13 cellular contexts compared by ENCODE assay signal in the genomic region with DNA sequence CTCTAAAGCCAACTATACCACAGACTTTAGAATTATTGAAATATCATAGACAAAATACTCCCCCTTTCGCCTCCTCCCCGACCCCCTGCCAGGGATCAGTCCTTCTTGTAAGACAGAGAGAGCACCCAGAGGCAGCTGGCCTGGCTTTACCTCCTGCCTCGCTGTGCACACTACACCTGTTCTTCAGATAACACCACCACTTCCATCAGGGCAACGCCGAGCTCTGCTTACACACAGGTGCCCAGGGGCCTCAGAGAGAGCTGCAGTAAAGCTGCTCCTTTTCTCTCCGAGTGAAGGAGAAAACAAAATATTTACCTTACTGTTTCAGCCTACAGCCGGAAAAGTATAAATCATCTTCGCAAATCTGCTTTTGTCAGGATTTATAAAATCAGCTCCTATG.
A peak's percentile ranks its signal among the peaks of the same experiment; 100 is the strongest.
DNase-seq lines count a peak whose midpoint lies in the region; ATAC-seq, FAIRE-seq and TF ChIP-seq lines count a peak whose summit lies in the region.
"Had no signal": no experiment of that assay in that cellular context is flagged by ENCODE, and none has a peak within 500 bp of the region (broad histone marks: within the 10 kb centered on the region; RNA-seq: fewer than 3 reads in every experiment).

No MANE protein-coding gene starts in this region.

- H3K36me3 Mint-ChIP-seq in IgD-negative memory B cell: peaks cover 14% of the 10 kb centered on the region

- H3K4me2 ChIP-seq in BLaER1 (peak overlapping the region; percentile 78), PC-3 (ENCODE audit: low read length) (no peak overlapping the region)
- H3K4me2 ChIP-seq: GM23338, SK-N-SH had no signal

- FAIRE-seq in RCC 7860 (lab: Jason Lieb, UNC): no peak

- intact Hi-C loops in upper lobe of right lung (cut with DNase I): no loop called here
- intact Hi-C loops in PC-3 (cut with micrococcal nuclease): no loop called here

- H3F3A ChIP-seq in PC-3 (ENCODE audit: low read length, unreplicated experiment): no peaks in the 10 kb centered on the region

- no peaks in the 10 kb centered on the region for H3K9me3 Mint-ChIP-seq in IgD-negative memory B cell
- H3K9me3 Mint-ChIP-seq: GM23338 had no signal

- peak; percentile 32 for DNase-seq in NCI-H748 treated with DMSO at 0.1 percent for 48 hours (lab: John Stamatoyannopoulos, UW)
- no peak for DNase-seq in RCC 7860 (ENCODE audit: low spot score)
- no peak for DNase-seq in upper lobe of right lung
- DNase-seq in PC-3: no peak
- DNase-seq: aorta; mesenchymal stem cell; SK-N-SH; stimulated activated CD4-positive, alpha-beta T cell treated with anti-CD3 and anti-CD28 coated beads, Interleukin-2, amount 100 ng/mL, for 24 hours had no signal

- H3K27me3 Mint-ChIP-seq in IgD-negative memory B cell: no peaks in the 10 kb centered on the region

- H4K20me1 ChIP-seq in BLaER1 (peaks cover 84% of the 10 kb centered on the region), PC-3 (ENCODE audit: low read length) (0 out of 2 replicates have a peak, but pooled peaks cover 3% of the 10 kb centered on the region)

- no peak for ATAC-seq in GM21529 (IDR thresholded peaks at IDR 0.05; ENCODE audit: unreplicated experiment)
- no peak for ATAC-seq in upper lobe of right lung
- no peak for ATAC-seq in PC-3
- ATAC-seq: GM23338 had no signal

- CTCF ChIA-PET in PC-3 (lab: Charles Lee): no interaction called here

- H3K27ac ChIP-seq in BLaER1: no peak overlapping the region
- H3K27ac ChIP-seq in mucosa of rectum (ENCODE audit: low read depth in 2 of 2, low read length in 2 of 2): peak overlapping the region; percentile 31 to 33
- H3K27ac ChIP-seq in upper lobe of right lung: no peak overlapping the region
- no peak overlapping the region for H3K27ac ChIP-seq in PC-3 (ENCODE audit: low read length)

- POLR2A ChIA-PET in PC-3 (lab: Charles Lee; ENCODE audit: unreplicated experiment): no interaction called here

- H3K9ac ChIP-seq in BLaER1 (0 out of 2 replicates have a peak overlapping the region, but pooled peaks have one; percentile 17), mucosa of rectum (ENCODE audit: low read depth in 1 of 2, low read length in 2 of 2) (no peak overlapping the region), PC-3 (ENCODE audit: low read length) (no peak overlapping the region)
- H3K9ac ChIP-seq: SK-N-SH had no signal

- no TSS peak for BruUV-seq in PC-3 (replicated peaks; lab: Mats Ljungman, UMichigan)

- peaks cover 98% of the 10 kb centered on the region for H3K79me2 ChIP-seq in PC-3 (ENCODE audit: low read length)

- H3K36me3 ChIP-seq in BLaER1 (peaks cover 39% of the 10 kb centered on the region), mucosa of rectum (ENCODE audit: control insufficient read depth in 2 of 2, insufficient read depth in 2 of 2, low read length in 2 of 2) (peaks cover 2 to 8% of the 10 kb centered on the region in 2 donors), upper lobe of right lung (peaks cover 7% of the 10 kb centered on the region), PC-3 (ENCODE audit: low read depth, low read length) (peaks cover 61% of the 10 kb centered on the region)

- TF ChIP-seq CTCF in upper lobe of right lung (IDR thresholded peaks at IDR 0.05) (no peak), PC-3 (conservative IDR thresholded peaks at IDR 0.05; ENCODE audit: low read depth, low read length) (no peak)

- peak overlapping the region in 2 of 4 donors; percentile 39 to 82 for H3K4me3 Mint-ChIP-seq in IgD-negative memory B cell
- H3K4me3 Mint-ChIP-seq: GM23338 had no signal

- no peaks in the 10 kb centered on the region for H3K27me3 ChIP-seq in BLaER1
- no peaks in the 10 kb centered on the region for H3K27me3 ChIP-seq in mucosa of rectum (ENCODE audit: control insufficient read depth in 2 of 2, insufficient read depth in 2 of 2, low read length in 2 of 2)
- H3K27me3 ChIP-seq in upper lobe of right lung: no peaks in the 10 kb centered on the region
- no peaks in the 10 kb centered on the region for H3K27me3 ChIP-seq in PC-3 (ENCODE audit: low read length)

- H2AFZ ChIP-seq in PC-3 (ENCODE audit: low read length): no peak overlapping the region
- H2AFZ ChIP-seq: GM23338 had no signal

- H3K4me1 ChIP-seq in BLaER1 (peaks cover 79% of the 10 kb centered on the region), mucosa of rectum (ENCODE audit: control insufficient read depth in 2 of 2, insufficient read depth in 2 of 2, low read length in 2 of 2) (peaks cover 11 to 17% of the 10 kb centered on the region in 2 donors), upper lobe of right lung (peaks cover 11% of the 10 kb centered on the region), PC-3 (ENCODE audit: insufficient read depth, low read length) (no peaks in the 10 kb centered on the region; the same call in 1 of the 2 replicates)

- H3K9me2 ChIP-seq in PC-3 (replicated peaks; ENCODE audit: low read length): no peaks in the 10 kb centered on the region
- H3K9me2 ChIP-seq: SK-N-SH had no signal

- no peak overlapping the region for H3K4me3 ChIP-seq in BLaER1
- H3K4me3 ChIP-seq in mucosa of rectum (ENCODE audit: low read length in 2 of 2): no peak overlapping the region
- H3K4me3 ChIP-seq in upper lobe of right lung: no peak overlapping the region
- no peak overlapping the region for H3K4me3 ChIP-seq in PC-3 (ENCODE audit: low read length)
- H3K4me3 ChIP-seq: GM23338 had no signal

- H3K27ac Mint-ChIP-seq in IgD-negative memory B cell: peak overlapping the region; percentile 87 to 95 (median 90)
- H3K27ac Mint-ChIP-seq: GM23338 had no signal

- peaks cover 44 to 61% (median 52%) of the 10 kb centered on the region in 3 donors for H3K4me1 Mint-ChIP-seq in IgD-negative memory B cell

- H3K9me3 ChIP-seq in BLaER1 (no peaks in the 10 kb centered on the region), mucosa of rectum (ENCODE audit: control insufficient read depth in 2 of 2, low read length in 2 of 2) (no peaks in the 10 kb centered on the region), upper lobe of right lung (no peaks in the 10 kb centered on the region), PC-3 (ENCODE audit: low read length) (no peaks in the 10 kb centered on the region)
- H3K9me3 ChIP-seq: SK-N-SH had no signal

Comparison
In these comparisons a context has a peak if more than half of its experiments do, and no peak if none do; other contexts are left out.
1. H3K27ac ChIP-seq: peak in mucosa of rectum (2 of 2); none in BLaER1 (single experiment), upper lobe of right lung (single experiment) and PC-3 (single experiment).